8 cellular contexts compared by ENCODE assay signal in genomic region chr11:65133724-65134123, GRCh38.
DNase-seq lines count a peak whose midpoint lies in the region; ATAC-seq lines count a peak whose summit lies in the region.

No MANE protein-coding gene starts in this region.

- H3K9ac ChIP-seq in duodenal mucosa (ENCODE audit: low read depth in 1 of 2, low read length in 2 of 2) (peak overlapping the region; percentile 85 to 99), muscle layer of colon (ENCODE audit: low read length) (peak overlapping the region; percentile 85)

- peaks cover 29% of the 10 kb centered on the region for H3K79me2 ChIP-seq in ACC112 (ENCODE audit: control insufficient read depth, insufficient read depth, low read length, unreplicated experiment)

- H3K27ac ChIP-seq in ACC112 (ENCODE audit: low read depth, low read length) (peak overlapping the region; percentile 93; the same call in 1 of the 2 replicates), KOPT-K1 (ENCODE audit: low read depth, low read length, poor library complexity, severe bottlenecking) (peak overlapping the region; percentile 92), duodenal mucosa (ENCODE audit: low read depth, low read length) (peak overlapping the region; percentile 97), muscle layer of colon (ENCODE audit: low read depth, low read length) (peak overlapping the region; percentile 93)

- H3K4me3 ChIP-seq in ACC112 (ENCODE audit: low read depth, low read length) (peak overlapping the region; percentile 85), duodenal mucosa (ENCODE audit: low read depth in 1 of 2, low read length in 2 of 2) (peak overlapping the region; percentile 78 to 94), muscle layer of colon (ENCODE audit: low read depth in 1 of 2, low read length in 2 of 2) (peak overlapping the region; percentile 77 to 93)

- no peak for ATAC-seq in GM19351 (IDR thresholded peaks at IDR 0.05; ENCODE audit: unreplicated experiment)
- no peak for ATAC-seq in HG02884 (IDR thresholded peaks at IDR 0.05; ENCODE audit: unreplicated experiment)
- ATAC-seq in HG03175 (IDR thresholded peaks at IDR 0.05; ENCODE audit: unreplicated experiment): no peak

- peaks cover 3% of the 10 kb centered on the region; the same call in 1 of the 2 replicates for H3K36me3 ChIP-seq in ACC112 (ENCODE audit: insufficient read depth, low read length)
- H3K36me3 ChIP-seq in KOPT-K1 (ENCODE audit: insufficient read depth, low read length): peaks cover 44% of the 10 kb centered on the region
- peaks cover 33 to 43% of the 10 kb centered on the region in 2 donors for H3K36me3 ChIP-seq in duodenal mucosa (ENCODE audit: control insufficient read depth in 1 of 2, insufficient read depth in 2 of 2, low read length in 2 of 2)
- peaks cover 44% of the 10 kb centered on the region for H3K36me3 ChIP-seq in muscle layer of colon (ENCODE audit: insufficient read depth, low read length)

- H3K9me3 ChIP-seq in KOPT-K1 (ENCODE audit: insufficient read depth, low read length, poor library complexity, severe bottlenecking) (no peaks in the 10 kb centered on the region), duodenal mucosa (ENCODE audit: control insufficient read depth in 1 of 2, low read length in 2 of 2) (no peaks in the 10 kb centered on the region), muscle layer of colon (ENCODE audit: low read length) (no peaks in the 10 kb centered on the region)

- H3K4me1 ChIP-seq in ACC112 (ENCODE audit: control insufficient read depth, insufficient read depth, low read length, unreplicated experiment) (peaks cover 6% of the 10 kb centered on the region), duodenal mucosa (ENCODE audit: control insufficient read depth in 1 of 2, insufficient read depth in 2 of 2, low read length in 2 of 2) (peaks cover 31 to 46% of the 10 kb centered on the region in 2 donors), muscle layer of colon (ENCODE audit: insufficient read depth, low read length) (peaks cover 20% of the 10 kb centered on the region)

- H3K27me3 ChIP-seq in ACC112 (ENCODE audit: insufficient read depth, low read length): no peaks in the 10 kb centered on the region
- H3K27me3 ChIP-seq in duodenal mucosa (ENCODE audit: control insufficient read depth in 1 of 2, insufficient read depth in 2 of 2, low read length in 2 of 2): no peaks in the 10 kb centered on the region
- H3K27me3 ChIP-seq in muscle layer of colon (ENCODE audit: control insufficient read depth in 1 of 2, insufficient read depth in 2 of 2, low read length in 2 of 2): no peaks in the 10 kb centered on the region

- H2AFZ ChIP-seq in ACC112 (ENCODE audit: low read length, unreplicated experiment): no peak overlapping the region

- no peak for DNase-seq in NAMALWA (ENCODE audit: low spot score)
